Comparison of ENCODE assay signal across 2 cellular contexts in the genomic region with DNA sequence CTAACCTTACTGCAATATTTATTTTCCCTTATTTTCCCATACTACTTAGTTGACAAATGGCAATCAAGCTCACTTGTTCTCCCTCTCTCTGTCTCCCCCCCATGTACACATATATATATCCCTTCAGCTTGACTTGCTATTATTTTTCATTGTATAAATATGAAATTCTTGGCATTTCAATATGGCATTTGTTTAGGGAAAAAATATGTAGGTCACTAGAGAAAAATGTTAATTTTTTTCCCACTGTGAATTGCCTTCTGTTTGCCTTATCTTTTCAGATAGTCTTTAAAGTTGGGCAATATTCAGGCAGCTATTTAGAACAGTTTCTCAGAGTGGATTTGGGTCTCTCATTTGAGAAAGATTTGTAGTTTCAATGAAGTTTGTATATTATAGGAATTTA.
TF ChIP-seq lines count a peak whose summit lies in the region.

No MANE protein-coding gene starts in this region.

TF ChIP-seq in GM23338, 12 proteins besides CTCF, POLR2A, EP300 and RAD21 (continued from another document):
- TF ChIP-seq CREB1 (CRISPR knock-in tag; IDR thresholded peaks at IDR 0.05; ENCODE audit: low read depth) (no peak), STAT1 (IDR thresholded peaks at IDR 0.05; ENCODE audit: unreplicated experiment) (no peak), ZNF114 (CRISPR knock-in tag; IDR thresholded peaks at IDR 0.05) (no peak), EZH2phosphoT487 (IDR thresholded peaks at IDR 0.05; ENCODE audit: unreplicated experiment) (no peak)
- TF ChIP-seq, protein P1, sequence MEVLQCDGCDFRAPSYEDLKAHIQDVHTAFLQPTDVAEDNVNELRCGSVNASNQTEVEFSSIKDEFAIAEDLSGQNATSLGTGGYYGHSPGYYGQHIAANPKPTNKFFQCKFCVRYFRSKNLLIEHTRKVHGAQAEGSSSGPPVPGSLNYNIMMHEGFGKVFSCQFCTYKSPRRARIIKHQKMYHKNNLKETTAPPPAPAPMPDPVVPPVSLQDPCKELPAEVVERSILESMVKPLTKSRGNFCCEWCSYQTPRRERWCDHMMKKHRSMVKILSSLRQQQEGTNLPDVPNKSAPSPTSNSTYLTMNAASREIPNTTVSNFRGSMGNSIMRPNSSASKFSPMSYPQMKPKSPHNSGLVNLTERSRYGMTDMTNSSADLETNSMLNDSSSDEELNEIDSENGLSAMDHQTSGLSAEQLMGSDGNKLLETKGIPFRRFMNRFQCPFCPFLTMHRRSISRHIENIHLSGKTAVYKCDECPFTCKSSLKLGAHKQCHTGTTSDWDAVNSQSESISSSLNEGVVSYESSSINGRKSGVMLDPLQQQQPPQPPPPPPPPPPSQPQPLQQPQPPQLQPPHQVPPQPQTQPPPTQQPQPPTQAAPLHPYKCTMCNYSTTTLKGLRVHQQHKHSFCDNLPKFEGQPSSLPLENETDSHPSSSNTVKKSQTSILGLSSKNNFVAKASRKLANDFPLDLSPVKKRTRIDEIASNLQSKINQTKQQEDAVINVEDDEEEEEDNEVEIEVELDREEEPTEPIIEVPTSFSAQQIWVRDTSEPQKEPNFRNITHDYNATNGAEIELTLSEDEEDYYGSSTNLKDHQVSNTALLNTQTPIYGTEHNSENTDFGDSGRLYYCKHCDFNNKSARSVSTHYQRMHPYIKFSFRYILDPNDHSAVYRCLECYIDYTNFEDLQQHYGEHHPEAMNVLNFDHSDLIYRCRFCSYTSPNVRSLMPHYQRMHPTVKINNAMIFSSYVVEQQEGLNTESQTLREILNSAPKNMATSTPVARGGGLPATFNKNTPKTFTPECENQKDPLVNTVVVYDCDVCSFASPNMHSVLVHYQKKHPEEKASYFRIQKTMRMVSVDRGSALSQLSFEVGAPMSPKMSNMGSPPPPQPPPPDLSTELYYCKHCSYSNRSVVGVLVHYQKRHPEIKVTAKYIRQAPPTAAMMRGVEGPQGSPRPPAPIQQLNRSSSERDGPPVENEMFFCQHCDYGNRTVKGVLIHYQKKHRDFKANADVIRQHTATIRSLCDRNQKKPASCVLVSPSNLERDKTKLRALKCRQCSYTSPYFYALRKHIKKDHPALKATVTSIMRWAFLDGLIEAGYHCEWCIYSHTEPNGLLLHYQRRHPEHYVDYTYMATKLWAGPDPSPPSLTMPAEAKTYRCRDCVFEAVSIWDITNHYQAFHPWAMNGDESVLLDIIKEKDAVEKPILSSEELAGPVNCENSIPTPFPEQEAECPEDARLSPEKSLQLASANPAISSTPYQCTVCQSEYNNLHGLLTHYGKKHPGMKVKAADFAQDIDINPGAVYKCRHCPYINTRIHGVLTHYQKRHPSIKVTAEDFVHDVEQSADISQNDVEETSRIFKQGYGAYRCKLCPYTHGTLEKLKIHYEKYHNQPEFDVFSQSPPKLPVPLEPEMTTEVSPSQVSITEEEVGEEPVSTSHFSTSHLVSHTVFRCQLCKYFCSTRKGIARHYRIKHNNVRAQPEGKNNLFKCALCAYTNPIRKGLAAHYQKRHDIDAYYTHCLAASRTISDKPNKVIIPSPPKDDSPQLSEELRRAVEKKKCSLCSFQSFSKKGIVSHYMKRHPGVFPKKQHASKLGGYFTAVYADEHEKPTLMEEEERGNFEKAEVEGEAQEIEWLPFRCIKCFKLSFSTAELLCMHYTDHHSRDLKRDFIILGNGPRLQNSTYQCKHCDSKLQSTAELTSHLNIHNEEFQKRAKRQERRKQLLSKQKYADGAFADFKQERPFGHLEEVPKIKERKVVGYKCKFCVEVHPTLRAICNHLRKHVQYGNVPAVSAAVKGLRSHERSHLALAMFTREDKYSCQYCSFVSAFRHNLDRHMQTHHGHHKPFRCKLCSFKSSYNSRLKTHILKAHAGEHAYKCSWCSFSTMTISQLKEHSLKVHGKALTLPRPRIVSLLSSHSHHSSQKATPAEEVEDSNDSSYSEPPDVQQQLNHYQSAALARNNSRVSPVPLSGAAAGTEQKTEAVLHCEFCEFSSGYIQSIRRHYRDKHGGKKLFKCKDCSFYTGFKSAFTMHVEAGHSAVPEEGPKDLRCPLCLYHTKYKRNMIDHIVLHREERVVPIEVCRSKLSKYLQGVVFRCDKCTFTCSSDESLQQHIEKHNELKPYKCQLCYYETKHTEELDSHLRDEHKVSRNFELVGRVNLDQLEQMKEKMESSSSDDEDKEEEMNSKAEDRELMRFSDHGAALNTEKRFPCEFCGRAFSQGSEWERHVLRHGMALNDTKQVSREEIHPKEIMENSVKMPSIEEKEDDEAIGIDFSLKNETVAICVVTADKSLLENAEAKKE (CRISPR knock-in tag; IDR thresholded peaks at IDR 0.05) = no peak
- TF ChIP-seq, protein P2, sequence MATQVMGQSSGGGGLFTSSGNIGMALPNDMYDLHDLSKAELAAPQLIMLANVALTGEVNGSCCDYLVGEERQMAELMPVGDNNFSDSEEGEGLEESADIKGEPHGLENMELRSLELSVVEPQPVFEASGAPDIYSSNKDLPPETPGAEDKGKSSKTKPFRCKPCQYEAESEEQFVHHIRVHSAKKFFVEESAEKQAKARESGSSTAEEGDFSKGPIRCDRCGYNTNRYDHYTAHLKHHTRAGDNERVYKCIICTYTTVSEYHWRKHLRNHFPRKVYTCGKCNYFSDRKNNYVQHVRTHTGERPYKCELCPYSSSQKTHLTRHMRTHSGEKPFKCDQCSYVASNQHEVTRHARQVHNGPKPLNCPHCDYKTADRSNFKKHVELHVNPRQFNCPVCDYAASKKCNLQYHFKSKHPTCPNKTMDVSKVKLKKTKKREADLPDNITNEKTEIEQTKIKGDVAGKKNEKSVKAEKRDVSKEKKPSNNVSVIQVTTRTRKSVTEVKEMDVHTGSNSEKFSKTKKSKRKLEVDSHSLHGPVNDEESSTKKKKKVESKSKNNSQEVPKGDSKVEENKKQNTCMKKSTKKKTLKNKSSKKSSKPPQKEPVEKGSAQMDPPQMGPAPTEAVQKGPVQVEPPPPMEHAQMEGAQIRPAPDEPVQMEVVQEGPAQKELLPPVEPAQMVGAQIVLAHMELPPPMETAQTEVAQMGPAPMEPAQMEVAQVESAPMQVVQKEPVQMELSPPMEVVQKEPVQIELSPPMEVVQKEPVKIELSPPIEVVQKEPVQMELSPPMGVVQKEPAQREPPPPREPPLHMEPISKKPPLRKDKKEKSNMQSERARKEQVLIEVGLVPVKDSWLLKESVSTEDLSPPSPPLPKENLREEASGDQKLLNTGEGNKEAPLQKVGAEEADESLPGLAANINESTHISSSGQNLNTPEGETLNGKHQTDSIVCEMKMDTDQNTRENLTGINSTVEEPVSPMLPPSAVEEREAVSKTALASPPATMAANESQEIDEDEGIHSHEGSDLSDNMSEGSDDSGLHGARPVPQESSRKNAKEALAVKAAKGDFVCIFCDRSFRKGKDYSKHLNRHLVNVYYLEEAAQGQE (IDR thresholded peaks at IDR 0.05; ENCODE audit: unreplicated experiment) = no peak

TF ChIP-seq in HepG2, 621 proteins besides CTCF, POLR2A, EP300 and RAD21:
- TF ChIP-seq, protein P3, sequence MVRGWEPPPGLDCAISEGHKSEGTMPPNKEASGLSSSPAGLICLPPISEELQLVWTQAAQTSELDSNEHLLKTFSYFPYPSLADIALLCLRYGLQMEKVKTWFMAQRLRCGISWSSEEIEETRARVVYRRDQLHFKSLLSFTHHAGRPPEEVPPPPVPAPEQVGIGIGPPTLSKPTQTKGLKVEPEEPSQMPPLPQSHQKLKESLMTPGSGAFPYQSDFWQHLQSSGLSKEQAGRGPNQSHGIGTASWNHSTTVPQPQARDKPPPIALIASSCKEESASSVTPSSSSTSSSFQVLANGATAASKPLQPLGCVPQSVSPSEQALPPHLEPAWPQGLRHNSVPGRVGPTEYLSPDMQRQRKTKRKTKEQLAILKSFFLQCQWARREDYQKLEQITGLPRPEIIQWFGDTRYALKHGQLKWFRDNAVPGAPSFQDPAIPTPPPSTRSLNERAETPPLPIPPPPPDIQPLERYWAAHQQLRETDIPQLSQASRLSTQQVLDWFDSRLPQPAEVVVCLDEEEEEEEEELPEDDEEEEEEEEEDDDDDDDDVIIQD (CRISPR knock-in tag; IDR thresholded peaks at IDR 0.05; ENCODE audit: low read depth) = no peak
- TF ChIP-seq, protein P4, sequence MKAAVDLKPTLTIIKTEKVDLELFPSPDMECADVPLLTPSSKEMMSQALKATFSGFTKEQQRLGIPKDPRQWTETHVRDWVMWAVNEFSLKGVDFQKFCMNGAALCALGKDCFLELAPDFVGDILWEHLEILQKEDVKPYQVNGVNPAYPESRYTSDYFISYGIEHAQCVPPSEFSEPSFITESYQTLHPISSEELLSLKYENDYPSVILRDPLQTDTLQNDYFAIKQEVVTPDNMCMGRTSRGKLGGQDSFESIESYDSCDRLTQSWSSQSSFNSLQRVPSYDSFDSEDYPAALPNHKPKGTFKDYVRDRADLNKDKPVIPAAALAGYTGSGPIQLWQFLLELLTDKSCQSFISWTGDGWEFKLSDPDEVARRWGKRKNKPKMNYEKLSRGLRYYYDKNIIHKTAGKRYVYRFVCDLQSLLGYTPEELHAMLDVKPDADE (CRISPR knock-in tag; IDR thresholded peaks at IDR 0.05) = no peak
- TF ChIP-seq, protein P5, sequence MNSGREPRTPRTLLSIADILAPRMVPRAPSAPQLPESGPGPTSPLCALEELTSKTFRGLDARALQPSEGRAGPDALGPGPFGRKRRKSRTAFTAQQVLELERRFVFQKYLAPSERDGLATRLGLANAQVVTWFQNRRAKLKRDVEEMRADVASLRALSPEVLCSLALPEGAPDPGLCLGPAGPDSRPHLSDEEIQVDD (CRISPR knock-in tag; IDR thresholded peaks at IDR 0.05; ENCODE audit: borderline replicate concordance) = no peak
- TF ChIP-seq HDAC2 (CRISPR knock-in tag; IDR thresholded peaks at IDR 0.05) (no peak), GATAD1 (CRISPR knock-in tag; IDR thresholded peaks at IDR 0.05) (no peak), NFYB (CRISPR knock-in tag; IDR thresholded peaks at IDR 0.05) (no peak), HES4 (CRISPR knock-in tag; IDR thresholded peaks at IDR 0.05; ENCODE audit: borderline replicate concordance) (no peak), SPEN (CRISPR knock-in tag; IDR thresholded peaks at IDR 0.05; ENCODE audit: low read depth) (no peak), ZNF232 (CRISPR knock-in tag; IDR thresholded peaks at IDR 0.05; ENCODE audit: borderline replicate concordance) (no peak), CBX2 (IDR thresholded peaks at IDR 0.05; ENCODE audit: low read depth, low read length) (no peak), CBX2 (CRISPR knock-in tag; IDR thresholded peaks at IDR 0.05; ENCODE audit: low read depth) (no peak), ZNF354B (CRISPR knock-in tag; IDR thresholded peaks at IDR 0.05) (no peak), RFXAP (CRISPR knock-in tag; IDR thresholded peaks at IDR 0.05; ENCODE audit: borderline replicate concordance) (no peak), ZNF205 (CRISPR knock-in tag; IDR thresholded peaks at IDR 0.05) (no peak), ZNF468 (CRISPR knock-in tag; IDR thresholded peaks at IDR 0.05) (no peak), ZNF160 (CRISPR knock-in tag; IDR thresholded peaks at IDR 0.05) (no peak), FOXA1 (IDR thresholded peaks at IDR 0.05) (no peak), FOXA1 (CRISPR knock-in tag; IDR thresholded peaks at IDR 0.05) (no peak)
- TF ChIP-seq, protein P6, sequence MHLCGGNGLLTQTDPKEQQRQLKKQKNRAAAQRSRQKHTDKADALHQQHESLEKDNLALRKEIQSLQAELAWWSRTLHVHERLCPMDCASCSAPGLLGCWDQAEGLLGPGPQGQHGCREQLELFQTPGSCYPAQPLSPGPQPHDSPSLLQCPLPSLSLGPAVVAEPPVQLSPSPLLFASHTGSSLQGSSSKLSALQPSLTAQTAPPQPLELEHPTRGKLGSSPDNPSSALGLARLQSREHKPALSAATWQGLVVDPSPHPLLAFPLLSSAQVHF (CRISPR knock-in tag; IDR thresholded peaks at IDR 0.05) = no peak
- TF ChIP-seq, protein P7, sequence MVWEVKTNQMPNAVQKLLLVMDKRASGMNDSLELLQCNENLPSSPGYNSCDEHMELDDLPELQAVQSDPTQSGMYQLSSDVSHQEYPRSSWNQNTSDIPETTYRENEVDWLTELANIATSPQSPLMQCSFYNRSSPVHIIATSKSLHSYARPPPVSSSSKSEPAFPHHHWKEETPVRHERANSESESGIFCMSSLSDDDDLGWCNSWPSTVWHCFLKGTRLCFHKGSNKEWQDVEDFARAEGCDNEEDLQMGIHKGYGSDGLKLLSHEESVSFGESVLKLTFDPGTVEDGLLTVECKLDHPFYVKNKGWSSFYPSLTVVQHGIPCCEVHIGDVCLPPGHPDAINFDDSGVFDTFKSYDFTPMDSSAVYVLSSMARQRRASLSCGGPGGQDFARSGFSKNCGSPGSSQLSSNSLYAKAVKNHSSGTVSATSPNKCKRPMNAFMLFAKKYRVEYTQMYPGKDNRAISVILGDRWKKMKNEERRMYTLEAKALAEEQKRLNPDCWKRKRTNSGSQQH (CRISPR knock-in tag; IDR thresholded peaks at IDR 0.05; ENCODE audit: low read depth) = no peak
- TF ChIP-seq, protein P8, sequence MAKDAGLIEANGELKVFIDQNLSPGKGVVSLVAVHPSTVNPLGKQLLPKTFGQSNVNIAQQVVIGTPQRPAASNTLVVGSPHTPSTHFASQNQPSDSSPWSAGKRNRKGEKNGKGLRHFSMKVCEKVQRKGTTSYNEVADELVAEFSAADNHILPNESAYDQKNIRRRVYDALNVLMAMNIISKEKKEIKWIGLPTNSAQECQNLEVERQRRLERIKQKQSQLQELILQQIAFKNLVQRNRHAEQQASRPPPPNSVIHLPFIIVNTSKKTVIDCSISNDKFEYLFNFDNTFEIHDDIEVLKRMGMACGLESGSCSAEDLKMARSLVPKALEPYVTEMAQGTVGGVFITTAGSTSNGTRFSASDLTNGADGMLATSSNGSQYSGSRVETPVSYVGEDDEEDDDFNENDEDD (CRISPR knock-in tag; IDR thresholded peaks at IDR 0.05; ENCODE audit: borderline replicate concordance) = no peak
- TF ChIP-seq, protein P9, sequence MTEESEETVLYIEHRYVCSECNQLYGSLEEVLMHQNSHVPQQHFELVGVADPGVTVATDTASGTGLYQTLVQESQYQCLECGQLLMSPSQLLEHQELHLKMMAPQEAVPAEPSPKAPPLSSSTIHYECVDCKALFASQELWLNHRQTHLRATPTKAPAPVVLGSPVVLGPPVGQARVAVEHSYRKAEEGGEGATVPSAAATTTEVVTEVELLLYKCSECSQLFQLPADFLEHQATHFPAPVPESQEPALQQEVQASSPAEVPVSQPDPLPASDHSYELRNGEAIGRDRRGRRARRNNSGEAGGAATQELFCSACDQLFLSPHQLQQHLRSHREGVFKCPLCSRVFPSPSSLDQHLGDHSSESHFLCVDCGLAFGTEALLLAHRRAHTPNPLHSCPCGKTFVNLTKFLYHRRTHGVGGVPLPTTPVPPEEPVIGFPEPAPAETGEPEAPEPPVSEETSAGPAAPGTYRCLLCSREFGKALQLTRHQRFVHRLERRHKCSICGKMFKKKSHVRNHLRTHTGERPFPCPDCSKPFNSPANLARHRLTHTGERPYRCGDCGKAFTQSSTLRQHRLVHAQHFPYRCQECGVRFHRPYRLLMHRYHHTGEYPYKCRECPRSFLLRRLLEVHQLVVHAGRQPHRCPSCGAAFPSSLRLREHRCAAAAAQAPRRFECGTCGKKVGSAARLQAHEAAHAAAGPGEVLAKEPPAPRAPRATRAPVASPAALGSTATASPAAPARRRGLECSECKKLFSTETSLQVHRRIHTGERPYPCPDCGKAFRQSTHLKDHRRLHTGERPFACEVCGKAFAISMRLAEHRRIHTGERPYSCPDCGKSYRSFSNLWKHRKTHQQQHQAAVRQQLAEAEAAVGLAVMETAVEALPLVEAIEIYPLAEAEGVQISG (CRISPR knock-in tag; IDR thresholded peaks at IDR 0.05) = no peak
